In genomic region chr1:152169356-152170025, GRCh38 we compare ENCODE assay signal across 1 cellular context.
TF ChIP-seq lines count a peak whose summit lies in the region.

No MANE protein-coding gene starts in this region.

TF ChIP-seq in HepG2, 621 proteins besides CTCF, POLR2A, EP300 and RAD21:
- peak; percentile 93 for TF ChIP-seq MAFF (IDR thresholded peaks at IDR 0.05; ENCODE audit: low read depth, low read length)
- peak; percentile 90 to 92 for TF ChIP-seq MAFK (conservative IDR thresholded peaks at IDR 0.05 in 1 of 2, IDR thresholded peaks at IDR 0.05 in 1 of 2; ENCODE audit: low read length in 2 of 2)
- TF ChIP-seq POGZ (CRISPR knock-in tag; IDR thresholded peaks at IDR 0.05): no peak
- TF ChIP-seq KDM3A (CRISPR knock-in tag; IDR thresholded peaks at IDR 0.05; ENCODE audit: low read depth): no peak
